ENCODE assay signal across 15 cellular contexts in the genomic region with DNA sequence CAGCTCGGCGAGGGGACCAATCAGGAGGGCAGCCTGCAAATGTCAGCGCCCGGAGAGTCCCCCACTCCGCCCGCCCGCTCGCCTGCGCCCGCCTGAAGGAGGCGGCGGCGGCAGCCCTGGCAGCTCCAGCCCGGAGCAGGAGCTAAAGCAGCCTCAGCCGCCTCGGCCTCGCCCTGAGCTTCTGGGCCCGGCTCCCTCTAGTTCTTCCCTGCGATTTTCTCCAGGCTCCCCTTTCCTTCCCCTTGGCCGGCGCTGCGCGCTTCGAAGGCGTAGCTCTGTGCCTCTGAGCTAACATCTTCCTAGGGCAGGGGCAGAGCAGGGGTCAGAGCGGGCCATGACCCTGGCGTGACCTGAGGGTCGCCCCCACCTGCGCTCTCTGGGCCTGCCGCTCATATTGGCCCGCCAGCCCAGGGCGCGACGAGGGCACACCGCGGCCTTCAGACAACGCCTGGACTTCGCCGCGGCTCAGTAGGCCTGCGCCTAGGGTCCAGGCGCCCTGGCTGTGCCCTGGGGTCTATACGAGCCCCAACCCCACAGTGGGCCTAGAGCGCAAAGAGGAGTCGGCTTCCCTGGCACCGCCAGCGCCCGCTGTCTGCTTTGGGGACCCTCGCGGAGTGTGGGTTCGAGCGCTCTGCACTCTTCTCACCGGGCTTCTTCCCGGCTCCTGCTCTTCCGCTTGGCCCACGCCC. TPM values are rescaled to one million over a fixed set of nuclear protein-coding genes. Genes with fewer than 3 reads are reported as not detected.
DNase-seq lines count a peak whose midpoint lies in the region; ATAC-seq lines count a peak whose summit lies in the region.
"Had no signal": no experiment of that assay in that cellular context is flagged by ENCODE, and none has a peak within 500 bp of the region (broad histone marks: within the 10 kb centered on the region; RNA-seq: fewer than 3 reads in every experiment).

No MANE protein-coding gene starts in this region.

- peaks cover 10% of the 10 kb centered on the region for H3K4me1 Mint-ChIP-seq in T-helper 2 cell treated with Interferon-gamma antibody and Interleukin-4, amounts not matched to agents 5 μg/mL and 100 μg/mL, for 36 hours (ENCODE audit: low read depth)

- peak overlapping the region; percentile 45 for H3K27ac Mint-ChIP-seq in T-helper 2 cell treated with Interferon-gamma antibody and Interleukin-4, amounts not matched to agents 5 μg/mL and 100 μg/mL, for 36 hours

- H3K4me3 Mint-ChIP-seq in T-helper 2 cell treated with Interferon-gamma antibody and Interleukin-4, amounts not matched to agents 5 μg/mL and 100 μg/mL, for 36 hours: no peak overlapping the region

- peaks cover 5% of the 10 kb centered on the region for H3K36me3 Mint-ChIP-seq in T-helper 2 cell treated with Interferon-gamma antibody and Interleukin-4, amounts not matched to agents 5 μg/mL and 100 μg/mL, for 36 hours (ENCODE audit: low read depth)

- H3K27me3 Mint-ChIP-seq in T-helper 2 cell treated with Interferon-gamma antibody and Interleukin-4, amounts not matched to agents 5 μg/mL and 100 μg/mL, for 36 hours (ENCODE audit: low read depth): peaks cover 82% of the 10 kb centered on the region

- peaks cover 6% of the 10 kb centered on the region for H3K9me3 Mint-ChIP-seq in T-helper 2 cell treated with Interferon-gamma antibody and Interleukin-4, amounts not matched to agents 5 μg/mL and 100 μg/mL, for 36 hours

- ATAC-seq in esophagus mucosa: peak; percentile 17
- ATAC-seq in GM18519 (IDR thresholded peaks at IDR 0.05; ENCODE audit: low FRiP score, unreplicated experiment): no peak
- ATAC-seq: Panc1 had no signal

- DNase-seq in T-helper 2 cell treated with Interferon-gamma antibody and Interleukin-4, amounts not matched to agents 5 μg/mL and 100 μg/mL, for 36 hours (ENCODE audit: low spot score): no peak
- DNase-seq in T-helper 2 cell (no peak), NCI-H2227 (lab: John Stamatoyannopoulos, UW; ENCODE audit: unreplicated experiment) (peak; percentile 39), retina (peak; percentile 86), dermis blood vessel endothelial cell (no peak), GM03348 (ENCODE audit: low spot score) (no peak)
- DNase-seq: ACHN; activated naive CD4-positive, alpha-beta T cell; effector CD4-positive, alpha-beta T cell; NCI-H1694 treated with DMSO at 0.1 percent for 48 hours; stimulated activated CD4-positive, alpha-beta T cell treated with anti-CD3 and anti-CD28 coated beads, Interleukin-2, amount 100 ng/mL, for 24 hours had no signal

RNA-seq across cellular contexts. Expression of gene OTP, which starts 0.4 kb away (rescaled TPM):
- total RNA-seq in esophagus mucosa: not detected
- total RNA-seq in dermis blood vessel endothelial cell: not detected in 2 replicates
- total RNA-seq: suprapubic skin had no signal

Comparison
In these comparisons a context has a peak if more than half of its experiments do, and no peak if none do; other contexts are left out.
1. DNase-seq: peak in NCI-H2227 (single experiment) and retina (single experiment); none in T-helper 2 cell treated with Interferon-gamma antibody and Interleukin-4, amounts not matched to agents 5 μg/mL and 100 μg/mL, for 36 hours (single experiment), T-helper 2 cell (0 of 5), dermis blood vessel endothelial cell (single experiment) and GM03348 (single experiment).